Comparison of ENCODE assay signal across 19 cellular contexts in the genomic region with DNA sequence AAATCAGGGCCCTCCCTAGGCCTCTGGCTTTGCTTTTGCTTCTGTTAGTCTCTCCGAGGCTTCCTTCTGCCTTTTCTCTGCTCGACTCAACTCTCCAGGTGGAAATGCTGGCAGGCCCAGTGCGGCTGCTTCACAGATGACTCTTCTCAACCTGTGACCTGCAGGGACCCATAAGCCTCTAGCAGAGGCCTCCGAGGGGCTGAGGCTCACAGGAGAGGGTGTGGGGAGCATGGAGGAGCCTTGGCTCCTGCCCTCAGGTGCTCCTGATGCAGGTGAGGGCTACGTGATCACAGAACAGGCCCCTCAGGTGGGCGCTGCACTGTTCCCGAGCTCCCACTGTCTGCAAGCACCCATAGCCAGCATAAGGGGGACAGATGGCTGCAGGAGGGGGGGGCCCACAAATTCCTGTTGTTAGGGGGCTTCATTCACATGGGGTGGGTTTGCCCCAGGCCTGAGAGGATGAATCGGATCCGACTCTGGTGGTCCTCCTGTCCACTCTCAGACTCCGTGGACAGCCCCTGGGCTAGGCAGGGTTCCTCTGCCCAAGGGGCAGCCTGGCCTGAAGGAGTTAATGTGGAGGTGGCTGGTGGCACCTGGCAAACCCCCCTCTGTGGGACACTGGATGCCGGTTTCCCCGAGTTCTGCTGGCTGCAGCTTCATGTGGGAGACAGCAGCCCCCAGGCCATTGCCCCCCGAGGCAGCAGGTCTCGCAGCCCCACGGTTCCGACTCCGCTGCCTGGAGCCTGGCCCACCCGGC. TPM values are rescaled to one million over a fixed set of nuclear protein-coding genes. Genes with fewer than 3 reads are reported as not detected.
DNase-seq lines count a peak whose midpoint lies in the region; ATAC-seq, FAIRE-seq and TF ChIP-seq lines count a peak whose summit lies in the region.
"Had no signal": no experiment of that assay in that cellular context is flagged by ENCODE, and none has a peak within 500 bp of the region (broad histone marks: within the 10 kb centered on the region; RNA-seq: fewer than 3 reads in every experiment).

No MANE protein-coding gene starts in this region.

- no peak overlapping the region for H2AK5ac ChIP-seq in H9 (ENCODE audit: insufficient read length, low read length)

- POLR2A ChIA-PET in OCI-LY7 (lab: Charles Lee): interaction anchor here (0.6 kb wide), 1 partner anchor 14 kb away, joined by 6 read pairs; no protein-coding TSS in a partner anchor

- H4K91ac ChIP-seq in H9 (ENCODE audit: insufficient read length, low read depth, low read length): no peak overlapping the region

- DNase-seq in H9 (peak; percentile 16), OCI-LY7 (ENCODE audit: low spot score) (peak; percentile 80), kidney (peak; percentile 71), testis (peak; percentile 8), NCI-H2081 treated with DMSO at 0.1 percent for 48 hours (lab: John Stamatoyannopoulos, UW) (no peak), hippocampal formation (lab: John Stamatoyannopoulos, UW) (no peak), body of pancreas (no peak), lower leg skin (ENCODE audit: low spot score in 2 of 2) (no peak)
- DNase-seq: ACHN, DND-41, GOT3, KBM-7, NCI-H1105 treated with DMSO at 0.1 percent for 48 hours, NCI-H1694, NCI-H2107, NCI-H345 had no signal

- no peak overlapping the region for H4K5ac ChIP-seq in H9 (ENCODE audit: insufficient read length, low read depth, low read length)

- no CpG with 5 or more reads among the region's 18 CpGs for WGBS in H9 (ENCODE audit: extremely low coverage, insufficient read length, low lambda C conversion rate)
- 85% methylated on average over 11 to 17 of the region's 18 CpGs for WGBS in testis, 2 donors
- WGBS in body of pancreas, 2 donors: 57 to 64% methylated on average over 4 to 18 of the region's 18 CpGs
- WGBS in lower leg skin, 2 donors: 82 to 84% methylated on average over 6 to 17 of the region's 18 CpGs

- H3K9me3 ChIP-seq in H9 (ENCODE audit: control insufficient read depth, low read depth, low read length) (no peaks in the 10 kb centered on the region), OCI-LY7 (ENCODE audit: low read length) (peaks cover 7% of the 10 kb centered on the region), kidney (ENCODE audit: control insufficient read depth in 1 of 2, low read length in 2 of 2) (no peaks in the 10 kb centered on the region), testis (no peaks in the 10 kb centered on the region), body of pancreas (no peaks in the 10 kb centered on the region)
- H3K9me3 ChIP-seq: Peyer's patch had no signal

- CTCF ChIA-PET in OCI-LY7 (lab: Charles Lee; ENCODE audit: unreplicated experiment): no interaction called here

- H3K27ac Mint-ChIP-seq in H9: peak overlapping the region in 1 of 3 experiments; percentile 47; a peak in 1 of 7 replicates

- H3K27me3 Mint-ChIP-seq in H9 (ENCODE audit: low read depth): no peaks in the 10 kb centered on the region; the same call in 1 of the 2 replicates

- H3K36me3 ChIP-seq in OCI-LY7 (ENCODE audit: insufficient read depth, low read length) (no peaks in the 10 kb centered on the region), kidney (ENCODE audit: control insufficient read depth in 1 of 2, insufficient read depth in 2 of 2, low read length in 2 of 2) (no peaks in the 10 kb centered on the region), testis (ENCODE audit: low read depth, missing control alignments) (no peaks in the 10 kb centered on the region), body of pancreas (replicated peaks in 1 of 2; ENCODE audit: insufficient read depth in 1 of 2, low read depth in 2 of 2) (no peaks in the 10 kb centered on the region)
- H3K36me3 ChIP-seq: Peyer's patch had no signal

- TF ChIP-seq CTCF in H9 (conservative IDR thresholded peaks at IDR 0.05): no peak
- TF ChIP-seq CTCF in OCI-LY7 (conservative IDR thresholded peaks at IDR 0.05; ENCODE audit: low read length): no peak
- no peak for TF ChIP-seq CTCF in kidney (IDR thresholded peaks at IDR 0.05; ENCODE audit: borderline replicate concordance, extremely low read depth, insufficient read depth)
- TF ChIP-seq CTCF in testis (IDR thresholded peaks at IDR 0.05): no peak
- TF ChIP-seq CTCF in body of pancreas (IDR thresholded peaks at IDR 0.05): no peak
- TF ChIP-seq CTCF in lower leg skin (IDR thresholded peaks at IDR 0.05): no peak

- H2BK120ac ChIP-seq in H9 (ENCODE audit: low read depth, low read length, poor library complexity, severe bottlenecking): no peak overlapping the region

- no peak overlapping the region for H2AFZ ChIP-seq in H9 (ENCODE audit: low read length)
- peak overlapping the region; percentile 62; the same call in 1 of the 2 replicates for H2AFZ ChIP-seq in OCI-LY7 (ENCODE audit: low read length)

- H3K4me3 Mint-ChIP-seq in H9: no peak overlapping the region

- H4K8ac ChIP-seq in H9 (replicated peaks; ENCODE audit: insufficient read length, low read depth, low read length): no peak overlapping the region

- H3K23ac ChIP-seq in H9 (ENCODE audit: insufficient read length, low read depth, low read length): no peak overlapping the region

- BruUV-seq in OCI-LY7 (replicated peaks; lab: Mats Ljungman, UMichigan): no TSS peak

- H2BK12ac ChIP-seq in H9 (ENCODE audit: insufficient read length, low read depth, low read length): no peak overlapping the region

- no peak overlapping the region for H2BK5ac ChIP-seq in H9 (ENCODE audit: insufficient read length, low read length)

- no peak overlapping the region for H3K4me2 ChIP-seq in H9 (ENCODE audit: insufficient read depth, insufficient read length, low read length)
- peak overlapping the region; percentile 55 for H3K4me2 ChIP-seq in OCI-LY7 (ENCODE audit: low read length)

- H3K4ac ChIP-seq in H9 (ENCODE audit: low read depth, low read length): no peak overlapping the region

- no peak overlapping the region for H3K56ac ChIP-seq in H9 (ENCODE audit: insufficient read length, low read depth, low read length)

- H3K79me1 ChIP-seq in H9 (ENCODE audit: insufficient read depth, low read depth, low read length, poor library complexity, severe bottlenecking): no peaks in the 10 kb centered on the region

- no peaks in the 10 kb centered on the region for H3K4me1 Mint-ChIP-seq in H9

- H3K23me2 ChIP-seq in H9 (ENCODE audit: insufficient read length, low read depth, low read length, poor library complexity, severe bottlenecking): no peaks in the 10 kb centered on the region

- no peak overlapping the region for H3K18ac ChIP-seq in H9 (ENCODE audit: insufficient read length, low read depth, low read length)

- no peak for FAIRE-seq in kidney (lab: Jason Lieb, UNC)
- FAIRE-seq: G401.6 had no signal

- no peak overlapping the region for H3K14ac ChIP-seq in H9 (ENCODE audit: insufficient read depth, low read length)

- no peak for TF ChIP-seq POLR2A in testis (IDR thresholded peaks at IDR 0.05)
- no peak for TF ChIP-seq POLR2A in body of pancreas (IDR thresholded peaks at IDR 0.05)
- no peak for TF ChIP-seq POLR2A in lower leg skin (IDR thresholded peaks at IDR 0.05)

- no peaks in the 10 kb centered on the region; a peak in 1 of 7 replicates for H3K36me3 Mint-ChIP-seq in H9 (ENCODE audit: insufficient read depth in 1 of 3, low read depth in 3 of 3)

- H3K27ac ChIP-seq in H9 (ENCODE audit: insufficient read length, low read depth, low read length) (no peak overlapping the region), OCI-LY7 (ENCODE audit: low read depth, low read length, poor library complexity, severe bottlenecking) (peak overlapping the region; percentile 83), kidney (ENCODE audit: low read depth in 2 of 2, low read length in 2 of 2) (no peak overlapping the region), testis (no peak overlapping the region), body of pancreas (no peak overlapping the region)
- H3K27ac ChIP-seq: Peyer's patch had no signal

- no peak for ATAC-seq in body of pancreas

- no peaks in the 10 kb centered on the region for H4K20me1 ChIP-seq in H9 (ENCODE audit: control insufficient read depth, insufficient read depth, insufficient read length)
- no peaks in the 10 kb centered on the region for H4K20me1 ChIP-seq in OCI-LY7 (ENCODE audit: insufficient read depth, low read length)

- H3K79me2 ChIP-seq in H9 (ENCODE audit: insufficient read depth, low read length): no peaks in the 10 kb centered on the region
- H3K79me2 ChIP-seq in OCI-LY7 (ENCODE audit: insufficient read depth, low read depth, low read length): no peaks in the 10 kb centered on the region

- H3K27me3 ChIP-seq in H9 (ENCODE audit: insufficient read depth, low read length): no peaks in the 10 kb centered on the region
- no peaks in the 10 kb centered on the region for H3K27me3 ChIP-seq in testis
- no peaks in the 10 kb centered on the region for H3K27me3 ChIP-seq in body of pancreas
- H3K27me3 ChIP-seq: Peyer's patch had no signal

- H3K9ac ChIP-seq in H9 (ENCODE audit: extremely low read depth, insufficient read length, low read length) (no peak overlapping the region), kidney (ENCODE audit: low read length in 2 of 2) (no peak overlapping the region)

- no peak overlapping the region for H2BK20ac ChIP-seq in H9 (ENCODE audit: low read depth, low read length, poor library complexity, severe bottlenecking)

- intact Hi-C loops in OCI-LY7 (cut with micrococcal nuclease; ENCODE audit: unreplicated experiment): loop anchor here (2.0 kb wide), 1 partner anchor 61 kb away; no protein-coding TSS in a partner anchor
- intact Hi-C loops in kidney (cut with DNase I): no loop called here
- intact Hi-C loops in testis (cut with DNase I; ENCODE audit: low total_unique reads): no loop called here
- intact Hi-C loops in body of pancreas (cut with DNase I): no loop called here
- intact Hi-C loops in lower leg skin (cut with DNase I; ENCODE audit: low total_unique reads): no loop called here

- H3K9me3 Mint-ChIP-seq in H9: peaks cover 0 to 2% of the 10 kb centered on the region in 2 experiments; a peak in 1 of 5 replicates

- H3K9me2 ChIP-seq in OCI-LY7 (ENCODE audit: insufficient read depth, low read length): no peaks in the 10 kb centered on the region

- H3K4me1 ChIP-seq in H9 (ENCODE audit: insufficient read depth, low read length) (no peaks in the 10 kb centered on the region), OCI-LY7 (ENCODE audit: insufficient read depth, low read length, poor library complexity, severe bottlenecking) (peaks cover 37% of the 10 kb centered on the region), kidney (ENCODE audit: control insufficient read depth in 1 of 2, insufficient read depth in 1 of 2, low read depth in 1 of 2, low read length in 2 of 2) (peaks cover 0 to 2% of the 10 kb centered on the region in 2 donors), testis (no peaks in the 10 kb centered on the region), body of pancreas (no peaks in the 10 kb centered on the region)
- H3K4me1 ChIP-seq: Peyer's patch had no signal

- peak overlapping the region; percentile 17 for H3K4me3 ChIP-seq in OCI-LY7 (ENCODE audit: low read depth, low read length, poor library complexity, severe bottlenecking)
- no peak overlapping the region for H3K4me3 ChIP-seq in kidney (ENCODE audit: low read length in 2 of 2)
- no peak overlapping the region for H3K4me3 ChIP-seq in testis
- H3K4me3 ChIP-seq in body of pancreas: no peak overlapping the region
- H3K4me3 ChIP-seq in lower leg skin (ENCODE audit: low read depth, poor library complexity, severe bottlenecking): no peak overlapping the region
- H3K4me3 ChIP-seq: Peyer's patch had no signal

- no peak overlapping the region for H3T11ph ChIP-seq in H9 (ENCODE audit: low read length)

- H2BK15ac ChIP-seq in H9 (ENCODE audit: low read depth, low read length): no peak overlapping the region

RNA-seq across cellular contexts. Expression of gene FCN2, which starts 10.9 kb away (rescaled TPM):
- total RNA-seq in H9 (2021) (not detected in 2 replicates), OCI-LY7 (2022) (not detected in 2 replicates), kidney (3.6 TPM), testis (under 1 TPM in 1 of 2 donors, not detected in 1; 0.43 TPM), body of pancreas (not detected), lower leg skin (under 1 TPM in 1 of 4 donors, not detected in 3; 0.29 TPM)
- total RNA-seq in OCI-LY7 (2014; rRNA removed; shearing (Covaris generic)): not detected in 2 replicates
- polyA plus RNA-seq in kidney (ENCODE audit: insufficient read depth, low read depth, low replicate concordance) (2.8 TPM), testis (ENCODE audit: insufficient read depth, low read depth, low replicate concordance) (not detected)
- total RNA-seq: Peyer's patch, SK-MEL-5 had no signal

RNA-seq across cellular contexts. Expression of gene FCN1, which starts 48.0 kb away (rescaled TPM):
- total RNA-seq in H9 (2021) (not detected in 2 replicates), OCI-LY7 (2022) (0.30 and 0.42 TPM in 2 replicates), kidney (13.0 TPM), testis (under 1 TPM in 1 of 2 donors, not detected in 1; 0.19 TPM), body of pancreas (not detected), lower leg skin (1 to 10 TPM in 2 of 4 donors, under 1 TPM in 2; 0.72 to 2.9 (median 1.1) TPM)
- total RNA-seq in OCI-LY7 (2014; rRNA removed; shearing (Covaris generic)): 0.19 TPM in 1 of 2 replicates, not detected in the other
- polyA plus RNA-seq in kidney (ENCODE audit: insufficient read depth, low read depth, low replicate concordance) (3.2 TPM), testis (ENCODE audit: insufficient read depth, low read depth, low replicate concordance) (8.0 TPM)
- total RNA-seq: SK-MEL-5 had no signal

Comparison
In these comparisons a context has a peak if more than half of its experiments do, and no peak if none do; other contexts are left out.
1. DNase-seq: peak in H9 (single experiment), OCI-LY7 (single experiment), kidney (single experiment) and testis (single experiment); none in NCI-H2081 treated with DMSO at 0.1 percent for 48 hours (single experiment), hippocampal formation (0 of 2), body of pancreas (0 of 4) and lower leg skin (0 of 2).